In genomic region chr20:9514461-9515210, GRCh38 we compare ENCODE assay signal across 8 cellular contexts. TPM values are rescaled to one million over a fixed set of nuclear protein-coding genes. Genes with fewer than 3 reads are reported as not detected.
A peak's percentile ranks its signal among the peaks of the same experiment; 100 is the strongest.
DNase-seq lines count a peak whose midpoint lies in the region; ATAC-seq and TF ChIP-seq lines count a peak whose summit lies in the region.

LAMP5 (plus strand) TSS chr20:9514590; CDS start chr20:9514853, 263 bp downstream.

- H3F3A ChIP-seq in PC-3 (ENCODE audit: low read length, unreplicated experiment): no peaks in the 10 kb centered on the region

- peak within 1 kb of the TSS; percentile 63 for H3K4me3 ChIP-seq in PC-3 (ENCODE audit: low read length)

- TF ChIP-seq CTCF in PC-3 (conservative IDR thresholded peaks at IDR 0.05; ENCODE audit: low read depth, low read length): no peak

- DNase-seq in PC-3 (peak; percentile 51), left ventricle myocardium superior (peak; percentile 34), sciatic nerve (ENCODE audit: low spot score) (no peak), mucosa of gallbladder (ENCODE audit: low spot score) (no peak), NCI-H2029 (lab: John Stamatoyannopoulos, UW) (no peak)

- H3K9me2 ChIP-seq in PC-3 (replicated peaks; ENCODE audit: low read length): no peaks in the 10 kb centered on the region

- BruUV-seq in PC-3 (replicated peaks; lab: Mats Ljungman, UMichigan): no TSS peak

- H3K79me2 ChIP-seq in PC-3 (ENCODE audit: low read length): no peaks in the 10 kb centered on the region

- POLR2A ChIA-PET in PC-3 (lab: Charles Lee; ENCODE audit: unreplicated experiment): interaction anchor here (0.6 kb wide), 1 partner anchor 42 kb away, joined by 4 read pairs; no protein-coding TSS in a partner anchor

- H3K36me3 ChIP-seq in PC-3 (ENCODE audit: low read depth, low read length): no peaks in the 10 kb centered on the region

- intact Hi-C loops in PC-3 (cut with micrococcal nuclease) (no loop called here), left ventricle myocardium superior (cut with micrococcal nuclease) (no loop called here), sciatic nerve (cut with DNase I) (no loop called here)

- peak within 1 kb of the TSS; percentile 72 for H2AFZ ChIP-seq in PC-3 (ENCODE audit: low read length)

- ATAC-seq in HG03354 (IDR thresholded peaks at IDR 0.05; ENCODE audit: poor library complexity, severe bottlenecking, unreplicated experiment) (peak; percentile 41), PC-3 (peak; percentile 96), left ventricle myocardium superior (peak; percentile 54), sciatic nerve (peak; percentile 51), HG03469 (IDR thresholded peaks at IDR 0.05; ENCODE audit: unreplicated experiment) (no peak), GM21447 (IDR thresholded peaks at IDR 0.05; ENCODE audit: unreplicated experiment) (no peak)

- no peak within 1 kb of the TSS for H3K27ac ChIP-seq in PC-3 (ENCODE audit: low read length)

- H3K9ac ChIP-seq in PC-3 (ENCODE audit: low read length): no peak within 1 kb of the TSS

- peaks cover 4% of the 10 kb centered on the region; the same call in 1 of the 2 replicates for H3K4me1 ChIP-seq in PC-3 (ENCODE audit: insufficient read depth, low read length)

- peaks cover 19% of the 10 kb centered on the region for H3K27me3 ChIP-seq in PC-3 (ENCODE audit: low read length)

- H3K9me3 ChIP-seq in PC-3 (ENCODE audit: low read length): no peaks in the 10 kb centered on the region

- peak within 1 kb of the TSS; percentile 84 for H3K4me2 ChIP-seq in PC-3 (ENCODE audit: low read length)

- CTCF ChIA-PET in PC-3 (lab: Charles Lee): interaction anchor here (0.6 kb wide), 1 partner anchor 95 kb away, joined by 5 read pairs; no protein-coding TSS in a partner anchor

- no peaks in the 10 kb centered on the region for H4K20me1 ChIP-seq in PC-3 (ENCODE audit: low read length)

RNA-seq across cellular contexts. Expression of gene LAMP5, which starts in this region (rescaled TPM):
- not detected in 2 replicates for total RNA-seq in PC-3 (2014; rRNA removed)
- total RNA-seq in left ventricle myocardium superior: not detected
- total RNA-seq in sciatic nerve: 1.6 TPM
- 0.66 TPM for total RNA-seq in mucosa of gallbladder

Comparison
In these comparisons a context has a peak if more than half of its experiments do, and no peak if none do; other contexts are left out.
1. Peak in DNase-seq, ATAC-seq, H3K4me3 ChIP-seq and H3K4me2 ChIP-seq in PC-3; RNA of the gene not detected or under 1 TPM.
2. Peak in DNase-seq and ATAC-seq in left ventricle myocardium superior; RNA of the gene not detected or under 1 TPM.
3. ATAC-seq: peak in HG03354 (single experiment) and sciatic nerve (single experiment); none in HG03469 (single experiment) and GM21447 (single experiment).